Comparison of ENCODE assay signal across 1 cellular context in genomic region chr11:68839054-68839865, GRCh38.
TF ChIP-seq lines count a peak whose summit lies in the region.

No MANE protein-coding gene starts in this region.

TF ChIP-seq in WTC11, 78 proteins besides CTCF, POLR2A, EP300 and RAD21 (continued from another document):
- no peak for TF ChIP-seq ARID4B (CRISPR knock-in tag; IDR thresholded peaks at IDR 0.05; ENCODE audit: borderline replicate concordance)
- TF ChIP-seq TCF7 (CRISPR knock-in tag; IDR thresholded peaks at IDR 0.05; ENCODE audit: low read depth), result no peak
- TF ChIP-seq ETV6 (CRISPR knock-in tag; IDR thresholded peaks at IDR 0.05), result peak; percentile 52; the same call in 1 of the 2 replicates
- TF ChIP-seq, protein P1, sequence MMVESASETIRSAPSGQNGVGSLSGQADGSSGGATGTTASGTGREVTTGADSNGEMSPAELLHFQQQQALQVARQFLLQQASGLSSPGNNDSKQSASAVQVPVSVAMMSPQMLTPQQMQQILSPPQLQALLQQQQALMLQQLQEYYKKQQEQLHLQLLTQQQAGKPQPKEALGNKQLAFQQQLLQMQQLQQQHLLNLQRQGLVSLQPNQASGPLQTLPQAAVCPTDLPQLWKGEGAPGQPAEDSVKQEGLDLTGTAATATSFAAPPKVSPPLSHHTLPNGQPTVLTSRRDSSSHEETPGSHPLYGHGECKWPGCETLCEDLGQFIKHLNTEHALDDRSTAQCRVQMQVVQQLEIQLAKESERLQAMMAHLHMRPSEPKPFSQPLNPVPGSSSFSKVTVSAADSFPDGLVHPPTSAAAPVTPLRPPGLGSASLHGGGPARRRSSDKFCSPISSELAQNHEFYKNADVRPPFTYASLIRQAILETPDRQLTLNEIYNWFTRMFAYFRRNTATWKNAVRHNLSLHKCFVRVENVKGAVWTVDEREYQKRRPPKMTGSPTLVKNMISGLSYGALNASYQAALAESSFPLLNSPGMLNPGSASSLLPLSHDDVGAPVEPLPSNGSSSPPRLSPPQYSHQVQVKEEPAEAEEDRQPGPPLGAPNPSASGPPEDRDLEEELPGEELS (CRISPR knock-in tag; IDR thresholded peaks at IDR 0.05), result peak; percentile 41; the same call in 1 of the 2 replicates
- peak; percentile 32; the same call in 1 of the 2 replicates for TF ChIP-seq NFE2L1 (CRISPR knock-in tag; IDR thresholded peaks at IDR 0.05)
- TF ChIP-seq SP1 (CRISPR knock-in tag; conservative IDR thresholded peaks at IDR 0.05), result peak; percentile 79
- TF ChIP-seq ZNF416 (CRISPR knock-in tag; IDR thresholded peaks at IDR 0.05), result no peak
- TF ChIP-seq GABPB1 (CRISPR knock-in tag; IDR thresholded peaks at IDR 0.05), result peak; percentile 55
- no peak for TF ChIP-seq AR (CRISPR knock-in tag; IDR thresholded peaks at IDR 0.05)
